ENCODE assay signal across 17 cellular contexts in genomic region chr13:110458017-110458416, GRCh38.
A peak's percentile ranks its signal among the peaks of the same experiment; 100 is the strongest.
DNase-seq lines count a peak whose midpoint lies in the region; ATAC-seq and TF ChIP-seq lines count a peak whose summit lies in the region.
"Had no signal": no experiment of that assay in that cellular context is flagged by ENCODE, and none has a peak within 500 bp of the region (broad histone marks: within the 10 kb centered on the region; RNA-seq: fewer than 3 reads in every experiment).

No MANE protein-coding gene starts in this region.

- peak overlapping the region; percentile 79 for H3K27ac Mint-ChIP-seq in GM23338
- H3K27ac Mint-ChIP-seq in osteocyte (ENCODE audit: unreplicated experiment), result peak overlapping the region; percentile 23
- no peak overlapping the region for H3K27ac Mint-ChIP-seq in activated naive CD8-positive, alpha-beta T cell treated with anti-CD3 and anti-CD28 coated beads, Interleukin-2, amount 50 U/mL, for 24 hours

- H3K9me3 ChIP-seq in stomach smooth muscle (ENCODE audit: control insufficient read depth in 2 of 2, low read length in 2 of 2), result no peaks in the 10 kb centered on the region
- H3K9me3 ChIP-seq in lower lobe of right lung, result no peaks in the 10 kb centered on the region

- H3K4me1 ChIP-seq in GM23338 (ENCODE audit: insufficient read depth), result peaks cover 12% of the 10 kb centered on the region
- peaks cover 14% of the 10 kb centered on the region for H3K4me1 ChIP-seq in stomach smooth muscle (ENCODE audit: control insufficient read depth, insufficient read depth, low read length)
- H3K4me1 ChIP-seq in lower lobe of right lung, result peaks cover 4% of the 10 kb centered on the region

- H3K27me3 Mint-ChIP-seq in GM23338 (ENCODE audit: insufficient read depth, low read depth, poor library complexity), result peaks cover 12% of the 10 kb centered on the region
- no peaks in the 10 kb centered on the region for H3K27me3 Mint-ChIP-seq in osteocyte (ENCODE audit: unreplicated experiment)
- peaks cover 29% of the 10 kb centered on the region for H3K27me3 Mint-ChIP-seq in activated naive CD8-positive, alpha-beta T cell treated with anti-CD3 and anti-CD28 coated beads, Interleukin-2, amount 50 U/mL, for 24 hours

- peaks cover 34% of the 10 kb centered on the region for H3K4me1 Mint-ChIP-seq in GM23338
- peaks cover 15% of the 10 kb centered on the region for H3K4me1 Mint-ChIP-seq in osteocyte (ENCODE audit: unreplicated experiment)
- peaks cover 5% of the 10 kb centered on the region for H3K4me1 Mint-ChIP-seq in activated naive CD8-positive, alpha-beta T cell treated with anti-CD3 and anti-CD28 coated beads, Interleukin-2, amount 50 U/mL, for 24 hours

- no peak overlapping the region for H3K4me2 ChIP-seq in GM23338
- H3K4me2 ChIP-seq: PC-9 had no signal

- H3F3A ChIP-seq in GM23338 (replicated peaks; ENCODE audit: low read depth), result peaks cover 6% of the 10 kb centered on the region; the same call in 1 of the 2 replicates

- DNase-seq in GM23338 (ENCODE audit: low spot score) (no peak), coronary artery (ENCODE audit: low spot score) (no peak), osteocyte (ENCODE audit: extremely low spot score, unreplicated experiment) (no peak), D341Med (ENCODE audit: low spot score) (no peak), RPMI8226 (no peak), lower lobe of right lung (no peak)
- no peak for DNase-seq in activated naive CD8-positive, alpha-beta T cell treated with anti-CD3 and anti-CD28 coated beads, Interleukin-2, amount 50 U/mL, for 24 hours
- DNase-seq: COR-L47, EL, NCI-H1930, NCI-H2171, NCI-H446 treated with DMSO at 0.1 percent for 48 hours, NCI-H774, PC-9 had no signal

- intact Hi-C loops in lower lobe of right lung (cut with DNase I), result no loop called here

- H3K27ac ChIP-seq in GM23338 (ENCODE audit: low read depth) (no peak overlapping the region), coronary artery (peak overlapping the region; percentile 12 to 40), stomach smooth muscle (ENCODE audit: low read length) (peak overlapping the region; percentile 24), lower lobe of right lung (no peak overlapping the region)
- H3K27ac ChIP-seq: PC-9 had no signal

- H3K9me3 Mint-ChIP-seq in GM23338 (no peaks in the 10 kb centered on the region; the same call in 2 of the 3 replicates), osteocyte (ENCODE audit: unreplicated experiment) (no peaks in the 10 kb centered on the region)
- no peaks in the 10 kb centered on the region for H3K9me3 Mint-ChIP-seq in activated naive CD8-positive, alpha-beta T cell treated with anti-CD3 and anti-CD28 coated beads, Interleukin-2, amount 50 U/mL, for 24 hours

- no peak overlapping the region for H2AFZ ChIP-seq in GM23338
- H2AFZ ChIP-seq: PC-9 had no signal

- peaks cover 21% of the 10 kb centered on the region for H3K36me3 Mint-ChIP-seq in GM23338 (ENCODE audit: low read depth)
- peaks cover 65% of the 10 kb centered on the region for H3K36me3 Mint-ChIP-seq in osteocyte (ENCODE audit: unreplicated experiment)
- H3K36me3 Mint-ChIP-seq in activated naive CD8-positive, alpha-beta T cell treated with anti-CD3 and anti-CD28 coated beads, Interleukin-2, amount 50 U/mL, for 24 hours (ENCODE audit: low read depth), result no peaks in the 10 kb centered on the region
- H3K36me3 Mint-ChIP-seq: CD14-positive monocyte had no signal

- no peak overlapping the region for H3K4me3 ChIP-seq in GM23338
- no peak overlapping the region for H3K4me3 ChIP-seq in coronary artery
- H3K4me3 ChIP-seq in stomach smooth muscle (ENCODE audit: low read length in 2 of 2), result no peak overlapping the region
- H3K4me3 ChIP-seq in lower lobe of right lung, result no peak overlapping the region
- H3K4me3 ChIP-seq: K562, PC-9 had no signal

- H4K20me1 ChIP-seq in GM23338 (replicated peaks; ENCODE audit: insufficient read depth), result no peaks in the 10 kb centered on the region

- ATAC-seq in GM23338 (no peak), lower lobe of right lung (no peak)
- no peak for ATAC-seq in activated naive CD8-positive, alpha-beta T cell treated with anti-CD3 and anti-CD28 coated beads, Interleukin-2, amount 50 U/mL, for 24 hours
- ATAC-seq: K562 had no signal

- H3K4me3 Mint-ChIP-seq in GM23338 (no peak overlapping the region), osteocyte (ENCODE audit: unreplicated experiment) (no peak overlapping the region)
- H3K4me3 Mint-ChIP-seq in activated naive CD8-positive, alpha-beta T cell treated with anti-CD3 and anti-CD28 coated beads, Interleukin-2, amount 50 U/mL, for 24 hours, result no peak overlapping the region
- H3K4me3 Mint-ChIP-seq: CD14-positive monocyte had no signal

- H3K27me3 ChIP-seq in GM23338 (ENCODE audit: insufficient read depth) (no peaks in the 10 kb centered on the region), stomach smooth muscle (ENCODE audit: control insufficient read depth in 1 of 2, insufficient read depth in 2 of 2, low read length in 2 of 2) (no peaks in the 10 kb centered on the region), lower lobe of right lung (ENCODE audit: low read depth) (no peaks in the 10 kb centered on the region)

- no peak for TF ChIP-seq CTCF in GM23338 (conservative IDR thresholded peaks at IDR 0.05; ENCODE audit: low read depth in 2 of 2)
- TF ChIP-seq CTCF in coronary artery (IDR thresholded peaks at IDR 0.05), result no peak
- TF ChIP-seq CTCF in osteocyte (IDR thresholded peaks at IDR 0.05), result no peak
- TF ChIP-seq CTCF in lower lobe of right lung (IDR thresholded peaks at IDR 0.05), result no peak

- no peaks in the 10 kb centered on the region for H3K79me2 ChIP-seq in GM23338 (replicated peaks; ENCODE audit: insufficient read depth)

- H3K9ac ChIP-seq in stomach smooth muscle (ENCODE audit: low read length in 2 of 2), result no peak overlapping the region

- no peaks in the 10 kb centered on the region for H3K9me2 ChIP-seq in GM23338 (ENCODE audit: insufficient read depth)

- peaks cover 4% of the 10 kb centered on the region; the same call in 1 of the 2 replicates for H3K36me3 ChIP-seq in GM23338 (ENCODE audit: insufficient read depth)
- peaks cover 61 to 63% of the 10 kb centered on the region in 2 donors for H3K36me3 ChIP-seq in stomach smooth muscle (ENCODE audit: control insufficient read depth in 2 of 2, insufficient read depth in 2 of 2, low read length in 2 of 2)
- peaks cover 79% of the 10 kb centered on the region for H3K36me3 ChIP-seq in lower lobe of right lung

TF ChIP-seq in GM23338, 12 proteins besides CTCF, POLR2A, EP300 and RAD21:
- no peak for TF ChIP-seq JUNB (IDR thresholded peaks at IDR 0.05; ENCODE audit: unreplicated experiment)
- no peak for TF ChIP-seq POLR2AphosphoS5 (IDR thresholded peaks at IDR 0.05; ENCODE audit: low read depth)
- no peak for TF ChIP-seq REST (IDR thresholded peaks at IDR 0.05; ENCODE audit: unreplicated experiment)
- TF ChIP-seq ZNF114 (CRISPR knock-in tag; IDR thresholded peaks at IDR 0.05), result no peak
- no peak for TF ChIP-seq NANOG (IDR thresholded peaks at IDR 0.05; ENCODE audit: borderline replicate concordance)

Comparison
In these comparisons a context has a peak if more than half of its experiments do, and no peak if none do; other contexts are left out.
1. H3K27ac ChIP-seq: peak in coronary artery (2 of 2) and stomach smooth muscle (single experiment); none in GM23338 (single experiment) and lower lobe of right lung (single experiment).